In genomic region chr6:13710552-13711383, GRCh38 we compare ENCODE assay signal across 1 cellular context.
TF ChIP-seq lines count a peak whose summit lies in the region.

No MANE protein-coding gene starts in this region.

TF ChIP-seq in HepG2, 621 proteins besides CTCF, POLR2A, EP300 and RAD21 (continued from another document and continues in another):
- TF ChIP-seq AHDC1 (CRISPR knock-in tag; IDR thresholded peaks at IDR 0.05; ENCODE audit: borderline replicate concordance) (no peak), ZNF138 (CRISPR knock-in tag; IDR thresholded peaks at IDR 0.05; ENCODE audit: low read depth) (peak; percentile 41; the same call in 1 of the 2 replicates), E2F1 (CRISPR knock-in tag; IDR thresholded peaks at IDR 0.05) (no peak; the same call in 1 of the 2 replicates), IRX3 (CRISPR knock-in tag; IDR thresholded peaks at IDR 0.05; ENCODE audit: borderline replicate concordance, low read depth) (peak; percentile 48; the same call in 1 of the 2 replicates), ZNF446 (CRISPR knock-in tag; IDR thresholded peaks at IDR 0.05) (no peak), ZNF280D (CRISPR knock-in tag; IDR thresholded peaks at IDR 0.05) (no peak), IKZF4 (CRISPR knock-in tag; IDR thresholded peaks at IDR 0.05; ENCODE audit: borderline replicate concordance, low read depth, not compliant biosample characterization) (no peak), SIX4 (CRISPR knock-in tag; IDR thresholded peaks at IDR 0.05) (0 out of 2 replicates have a peak, but pooled peaks have one; percentile 19), ZBTB8A (CRISPR knock-in tag; IDR thresholded peaks at IDR 0.05; ENCODE audit: borderline replicate concordance, low read depth) (no peak), SP2 (CRISPR knock-in tag; IDR thresholded peaks at IDR 0.05) (no peak), CREM (IDR thresholded peaks at IDR 0.05) (no peak), CREM (CRISPR knock-in tag; IDR thresholded peaks at IDR 0.05) (no peak), HOXD1 (CRISPR knock-in tag; IDR thresholded peaks at IDR 0.05) (no peak), NFRKB (IDR thresholded peaks at IDR 0.05) (no peak), SIN3A (IDR thresholded peaks at IDR 0.05; ENCODE audit: borderline replicate concordance, low read depth, low read length) (peak; percentile 70; the same call in 1 of the 2 replicates), ZNF263 (CRISPR knock-in tag; IDR thresholded peaks at IDR 0.05) (no peak), TOE1 (CRISPR knock-in tag; IDR thresholded peaks at IDR 0.05) (no peak), CBFB (CRISPR knock-in tag; IDR thresholded peaks at IDR 0.05) (no peak), GATAD1 (CRISPR knock-in tag; IDR thresholded peaks at IDR 0.05) (0 out of 2 replicates have a peak, but pooled peaks have one; percentile 50), TSC22D2 (CRISPR knock-in tag; IDR thresholded peaks at IDR 0.05; ENCODE audit: borderline replicate concordance) (0 out of 2 replicates have a peak, but pooled peaks have one; percentile 41), ZNF430 (CRISPR knock-in tag; IDR thresholded peaks at IDR 0.05) (peak; percentile 77), ZSCAN20 (CRISPR knock-in tag; IDR thresholded peaks at IDR 0.05; ENCODE audit: borderline replicate concordance) (peak; percentile 74; the same call in 1 of the 2 replicates), RAD51 (IDR thresholded peaks at IDR 0.05; ENCODE audit: borderline replicate concordance) (no peak), DRAP1 (CRISPR knock-in tag; IDR thresholded peaks at IDR 0.05) (peak; percentile 37; the same call in 1 of the 2 replicates), ZNF205 (CRISPR knock-in tag; IDR thresholded peaks at IDR 0.05) (peak; percentile 29; the same call in 1 of the 2 replicates), TEAD2 (CRISPR knock-in tag; IDR thresholded peaks at IDR 0.05) (no peak), ZNF280B (CRISPR knock-in tag; IDR thresholded peaks at IDR 0.05; ENCODE audit: borderline replicate concordance) (peak; percentile 63; the same call in 1 of the 2 replicates), MED1 (CRISPR knock-in tag; IDR thresholded peaks at IDR 0.05) (peak; percentile 45; the same call in 1 of the 2 replicates), GATA4 (IDR thresholded peaks at IDR 0.05; ENCODE audit: borderline replicate concordance, low read depth) (no peak), ZBTB1 (CRISPR knock-in tag; IDR thresholded peaks at IDR 0.05; ENCODE audit: borderline replicate concordance) (no peak), PAXIP1 (CRISPR knock-in tag; conservative IDR thresholded peaks at IDR 0.05) (peak; percentile 40; the same call in 1 of the 2 replicates), AKNA (CRISPR knock-in tag; IDR thresholded peaks at IDR 0.05; ENCODE audit: borderline replicate concordance) (no peak)
